ENCODE assay signal across 1 cellular context in the genomic region with DNA sequence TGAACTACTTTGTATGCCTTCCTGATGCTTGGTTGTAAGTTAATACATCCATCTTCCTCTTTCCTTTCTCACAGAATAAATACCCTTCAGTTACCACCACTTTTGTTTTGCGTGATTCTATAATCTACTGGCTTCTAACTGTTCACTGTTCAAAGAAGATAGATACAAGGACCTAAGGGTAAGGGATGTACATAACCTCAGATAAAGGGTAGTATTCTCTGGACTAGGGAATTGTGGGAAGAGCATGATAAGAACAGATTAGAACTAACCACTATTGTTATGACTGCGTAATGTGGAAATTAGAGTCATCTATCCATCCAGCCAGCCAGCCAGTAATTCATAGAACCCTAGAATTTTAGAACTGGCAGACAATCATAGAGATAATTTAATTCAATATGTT.
A peak's percentile ranks its signal among the peaks of the same experiment; 100 is the strongest.
TF ChIP-seq lines count a peak whose summit lies in the region.

No MANE protein-coding gene starts in this region.

TF ChIP-seq in K562, 482 proteins besides CTCF, POLR2A, EP300 and RAD21 (continued from another document):
- TF ChIP-seq, protein P1, sequence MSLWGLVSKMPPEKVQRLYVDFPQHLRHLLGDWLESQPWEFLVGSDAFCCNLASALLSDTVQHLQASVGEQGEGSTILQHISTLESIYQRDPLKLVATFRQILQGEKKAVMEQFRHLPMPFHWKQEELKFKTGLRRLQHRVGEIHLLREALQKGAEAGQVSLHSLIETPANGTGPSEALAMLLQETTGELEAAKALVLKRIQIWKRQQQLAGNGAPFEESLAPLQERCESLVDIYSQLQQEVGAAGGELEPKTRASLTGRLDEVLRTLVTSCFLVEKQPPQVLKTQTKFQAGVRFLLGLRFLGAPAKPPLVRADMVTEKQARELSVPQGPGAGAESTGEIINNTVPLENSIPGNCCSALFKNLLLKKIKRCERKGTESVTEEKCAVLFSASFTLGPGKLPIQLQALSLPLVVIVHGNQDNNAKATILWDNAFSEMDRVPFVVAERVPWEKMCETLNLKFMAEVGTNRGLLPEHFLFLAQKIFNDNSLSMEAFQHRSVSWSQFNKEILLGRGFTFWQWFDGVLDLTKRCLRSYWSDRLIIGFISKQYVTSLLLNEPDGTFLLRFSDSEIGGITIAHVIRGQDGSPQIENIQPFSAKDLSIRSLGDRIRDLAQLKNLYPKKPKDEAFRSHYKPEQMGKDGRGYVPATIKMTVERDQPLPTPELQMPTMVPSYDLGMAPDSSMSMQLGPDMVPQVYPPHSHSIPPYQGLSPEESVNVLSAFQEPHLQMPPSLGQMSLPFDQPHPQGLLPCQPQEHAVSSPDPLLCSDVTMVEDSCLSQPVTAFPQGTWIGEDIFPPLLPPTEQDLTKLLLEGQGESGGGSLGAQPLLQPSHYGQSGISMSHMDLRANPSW (CRISPR knock-in tag; IDR thresholded peaks at IDR 0.05), result no peak
- TF ChIP-seq CTBP1 (IDR thresholded peaks at IDR 0.05; ENCODE audit: borderline replicate concordance) (0 out of 2 replicates have a peak, but pooled peaks have one; percentile 19), KLF6 (CRISPR knock-in tag; IDR thresholded peaks at IDR 0.05; ENCODE audit: borderline replicate concordance) (no peak), ZNF445 (CRISPR knock-in tag; IDR thresholded peaks at IDR 0.05; ENCODE audit: low read depth) (no peak), FOXA3 (CRISPR knock-in tag; conservative IDR thresholded peaks at IDR 0.05 in 1 of 2, IDR thresholded peaks at IDR 0.05 in 1 of 2) (peak in 1 of 2 experiments; percentile 68; a peak in 2 of 4 replicates), RCOR1 (IDR thresholded peaks at IDR 0.05; ENCODE audit: borderline replicate concordance in 1 of 2, low read depth in 2 of 2, low read length in 2 of 2) (peak in 1 of 2 experiments; percentile 64; a peak in 1 of 4 replicates), ZBTB7A (IDR thresholded peaks at IDR 0.05; ENCODE audit: borderline replicate concordance, control insufficient read depth, low read depth, low read length) (no peak), TCF3 (CRISPR knock-in tag; IDR thresholded peaks at IDR 0.05) (peak; percentile 43; the same call in 1 of the 2 replicates), HDAC3 (IDR thresholded peaks at IDR 0.05; ENCODE audit: borderline replicate concordance, partially characterized antibody) (no peak), SMARCA4 (IDR thresholded peaks at IDR 0.05) (no peak; the same call in 1 of the 2 replicates), CBFA2T3 (IDR thresholded peaks at IDR 0.05) (peak; percentile 69), CBFA2T2 (conservative IDR thresholded peaks at IDR 0.05) (peak; percentile 49; the same call in 1 of the 2 replicates), ZNF408 (CRISPR knock-in tag; IDR thresholded peaks at IDR 0.05; ENCODE audit: low read depth) (no peak), ARID1B (IDR thresholded peaks at IDR 0.05) (peak; percentile 56), NFE2 (IDR thresholded peaks at IDR 0.05; ENCODE audit: low read depth) (no peak), TEAD4 (IDR thresholded peaks at IDR 0.05; ENCODE audit: low read length) (peak; percentile 47; the same call in 1 of the 2 replicates), TEAD4 (CRISPR knock-in tag; IDR thresholded peaks at IDR 0.05; ENCODE audit: borderline replicate concordance) (no peak), NCOA4 (IDR thresholded peaks at IDR 0.05; ENCODE audit: partially characterized antibody) (no peak), ZNF143 (CRISPR knock-in tag; IDR thresholded peaks at IDR 0.05) (no peak), CAMTA2 (CRISPR knock-in tag; conservative IDR thresholded peaks at IDR 0.05) (no peak), BRD9 (IDR thresholded peaks at IDR 0.05; ENCODE audit: low read depth, partially characterized antibody) (no peak), ZNF696 (CRISPR knock-in tag; conservative IDR thresholded peaks at IDR 0.05) (no peak), ZNF57 (CRISPR knock-in tag; IDR thresholded peaks at IDR 0.05) (no peak), SOX6 (IDR thresholded peaks at IDR 0.05) (peak; percentile 93), NCOR1 (IDR thresholded peaks at IDR 0.05) (peak; percentile 49; the same call in 1 of the 2 replicates)
- TF ChIP-seq, protein P2, sequence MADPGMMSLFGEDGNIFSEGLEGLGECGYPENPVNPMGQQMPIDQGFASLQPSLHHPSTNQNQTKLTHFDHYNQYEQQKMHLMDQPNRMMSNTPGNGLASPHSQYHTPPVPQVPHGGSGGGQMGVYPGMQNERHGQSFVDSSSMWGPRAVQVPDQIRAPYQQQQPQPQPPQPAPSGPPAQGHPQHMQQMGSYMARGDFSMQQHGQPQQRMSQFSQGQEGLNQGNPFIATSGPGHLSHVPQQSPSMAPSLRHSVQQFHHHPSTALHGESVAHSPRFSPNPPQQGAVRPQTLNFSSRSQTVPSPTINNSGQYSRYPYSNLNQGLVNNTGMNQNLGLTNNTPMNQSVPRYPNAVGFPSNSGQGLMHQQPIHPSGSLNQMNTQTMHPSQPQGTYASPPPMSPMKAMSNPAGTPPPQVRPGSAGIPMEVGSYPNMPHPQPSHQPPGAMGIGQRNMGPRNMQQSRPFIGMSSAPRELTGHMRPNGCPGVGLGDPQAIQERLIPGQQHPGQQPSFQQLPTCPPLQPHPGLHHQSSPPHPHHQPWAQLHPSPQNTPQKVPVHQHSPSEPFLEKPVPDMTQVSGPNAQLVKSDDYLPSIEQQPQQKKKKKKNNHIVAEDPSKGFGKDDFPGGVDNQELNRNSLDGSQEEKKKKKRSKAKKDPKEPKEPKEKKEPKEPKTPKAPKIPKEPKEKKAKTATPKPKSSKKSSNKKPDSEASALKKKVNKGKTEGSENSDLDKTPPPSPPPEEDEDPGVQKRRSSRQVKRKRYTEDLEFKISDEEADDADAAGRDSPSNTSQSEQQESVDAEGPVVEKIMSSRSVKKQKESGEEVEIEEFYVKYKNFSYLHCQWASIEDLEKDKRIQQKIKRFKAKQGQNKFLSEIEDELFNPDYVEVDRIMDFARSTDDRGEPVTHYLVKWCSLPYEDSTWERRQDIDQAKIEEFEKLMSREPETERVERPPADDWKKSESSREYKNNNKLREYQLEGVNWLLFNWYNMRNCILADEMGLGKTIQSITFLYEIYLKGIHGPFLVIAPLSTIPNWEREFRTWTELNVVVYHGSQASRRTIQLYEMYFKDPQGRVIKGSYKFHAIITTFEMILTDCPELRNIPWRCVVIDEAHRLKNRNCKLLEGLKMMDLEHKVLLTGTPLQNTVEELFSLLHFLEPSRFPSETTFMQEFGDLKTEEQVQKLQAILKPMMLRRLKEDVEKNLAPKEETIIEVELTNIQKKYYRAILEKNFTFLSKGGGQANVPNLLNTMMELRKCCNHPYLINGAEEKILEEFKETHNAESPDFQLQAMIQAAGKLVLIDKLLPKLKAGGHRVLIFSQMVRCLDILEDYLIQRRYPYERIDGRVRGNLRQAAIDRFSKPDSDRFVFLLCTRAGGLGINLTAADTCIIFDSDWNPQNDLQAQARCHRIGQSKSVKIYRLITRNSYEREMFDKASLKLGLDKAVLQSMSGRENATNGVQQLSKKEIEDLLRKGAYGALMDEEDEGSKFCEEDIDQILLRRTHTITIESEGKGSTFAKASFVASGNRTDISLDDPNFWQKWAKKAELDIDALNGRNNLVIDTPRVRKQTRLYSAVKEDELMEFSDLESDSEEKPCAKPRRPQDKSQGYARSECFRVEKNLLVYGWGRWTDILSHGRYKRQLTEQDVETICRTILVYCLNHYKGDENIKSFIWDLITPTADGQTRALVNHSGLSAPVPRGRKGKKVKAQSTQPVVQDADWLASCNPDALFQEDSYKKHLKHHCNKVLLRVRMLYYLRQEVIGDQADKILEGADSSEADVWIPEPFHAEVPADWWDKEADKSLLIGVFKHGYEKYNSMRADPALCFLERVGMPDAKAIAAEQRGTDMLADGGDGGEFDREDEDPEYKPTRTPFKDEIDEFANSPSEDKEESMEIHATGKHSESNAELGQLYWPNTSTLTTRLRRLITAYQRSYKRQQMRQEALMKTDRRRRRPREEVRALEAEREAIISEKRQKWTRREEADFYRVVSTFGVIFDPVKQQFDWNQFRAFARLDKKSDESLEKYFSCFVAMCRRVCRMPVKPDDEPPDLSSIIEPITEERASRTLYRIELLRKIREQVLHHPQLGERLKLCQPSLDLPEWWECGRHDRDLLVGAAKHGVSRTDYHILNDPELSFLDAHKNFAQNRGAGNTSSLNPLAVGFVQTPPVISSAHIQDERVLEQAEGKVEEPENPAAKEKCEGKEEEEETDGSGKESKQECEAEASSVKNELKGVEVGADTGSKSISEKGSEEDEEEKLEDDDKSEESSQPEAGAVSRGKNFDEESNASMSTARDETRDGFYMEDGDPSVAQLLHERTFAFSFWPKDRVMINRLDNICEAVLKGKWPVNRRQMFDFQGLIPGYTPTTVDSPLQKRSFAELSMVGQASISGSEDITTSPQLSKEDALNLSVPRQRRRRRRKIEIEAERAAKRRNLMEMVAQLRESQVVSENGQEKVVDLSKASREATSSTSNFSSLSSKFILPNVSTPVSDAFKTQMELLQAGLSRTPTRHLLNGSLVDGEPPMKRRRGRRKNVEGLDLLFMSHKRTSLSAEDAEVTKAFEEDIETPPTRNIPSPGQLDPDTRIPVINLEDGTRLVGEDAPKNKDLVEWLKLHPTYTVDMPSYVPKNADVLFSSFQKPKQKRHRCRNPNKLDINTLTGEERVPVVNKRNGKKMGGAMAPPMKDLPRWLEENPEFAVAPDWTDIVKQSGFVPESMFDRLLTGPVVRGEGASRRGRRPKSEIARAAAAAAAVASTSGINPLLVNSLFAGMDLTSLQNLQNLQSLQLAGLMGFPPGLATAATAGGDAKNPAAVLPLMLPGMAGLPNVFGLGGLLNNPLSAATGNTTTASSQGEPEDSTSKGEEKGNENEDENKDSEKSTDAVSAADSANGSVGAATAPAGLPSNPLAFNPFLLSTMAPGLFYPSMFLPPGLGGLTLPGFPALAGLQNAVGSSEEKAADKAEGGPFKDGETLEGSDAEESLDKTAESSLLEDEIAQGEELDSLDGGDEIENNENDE (IDR thresholded peaks at IDR 0.05; ENCODE audit: low read depth, low read length), result no peak
- TF ChIP-seq, protein P3, sequence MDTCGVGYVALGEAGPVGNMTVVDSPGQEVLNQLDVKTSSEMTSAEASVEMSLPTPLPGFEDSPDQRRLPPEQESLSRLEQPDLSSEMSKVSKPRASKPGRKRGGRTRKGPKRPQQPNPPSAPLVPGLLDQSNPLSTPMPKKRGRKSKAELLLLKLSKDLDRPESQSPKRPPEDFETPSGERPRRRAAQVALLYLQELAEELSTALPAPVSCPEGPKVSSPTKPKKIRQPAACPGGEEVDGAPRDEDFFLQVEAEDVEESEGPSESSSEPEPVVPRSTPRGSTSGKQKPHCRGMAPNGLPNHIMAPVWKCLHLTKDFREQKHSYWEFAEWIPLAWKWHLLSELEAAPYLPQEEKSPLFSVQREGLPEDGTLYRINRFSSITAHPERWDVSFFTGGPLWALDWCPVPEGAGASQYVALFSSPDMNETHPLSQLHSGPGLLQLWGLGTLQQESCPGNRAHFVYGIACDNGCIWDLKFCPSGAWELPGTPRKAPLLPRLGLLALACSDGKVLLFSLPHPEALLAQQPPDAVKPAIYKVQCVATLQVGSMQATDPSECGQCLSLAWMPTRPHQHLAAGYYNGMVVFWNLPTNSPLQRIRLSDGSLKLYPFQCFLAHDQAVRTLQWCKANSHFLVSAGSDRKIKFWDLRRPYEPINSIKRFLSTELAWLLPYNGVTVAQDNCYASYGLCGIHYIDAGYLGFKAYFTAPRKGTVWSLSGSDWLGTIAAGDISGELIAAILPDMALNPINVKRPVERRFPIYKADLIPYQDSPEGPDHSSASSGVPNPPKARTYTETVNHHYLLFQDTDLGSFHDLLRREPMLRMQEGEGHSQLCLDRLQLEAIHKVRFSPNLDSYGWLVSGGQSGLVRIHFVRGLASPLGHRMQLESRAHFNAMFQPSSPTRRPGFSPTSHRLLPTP (IDR thresholded peaks at IDR 0.05; ENCODE audit: borderline replicate concordance, extremely low read depth, insufficient read length), result no peak
- TF ChIP-seq, protein P4, sequence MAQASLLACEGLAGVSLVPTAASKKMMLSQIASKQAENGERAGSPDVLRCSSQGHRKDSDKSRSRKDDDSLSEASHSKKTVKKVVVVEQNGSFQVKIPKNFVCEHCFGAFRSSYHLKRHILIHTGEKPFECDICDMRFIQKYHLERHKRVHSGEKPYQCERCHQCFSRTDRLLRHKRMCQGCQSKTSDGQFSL (CRISPR knock-in tag; IDR thresholded peaks at IDR 0.05), result no peak
- TF ChIP-seq, protein P4 (tag; IDR thresholded peaks at IDR 0.05), result no peak
- TF ChIP-seq, protein P5, sequence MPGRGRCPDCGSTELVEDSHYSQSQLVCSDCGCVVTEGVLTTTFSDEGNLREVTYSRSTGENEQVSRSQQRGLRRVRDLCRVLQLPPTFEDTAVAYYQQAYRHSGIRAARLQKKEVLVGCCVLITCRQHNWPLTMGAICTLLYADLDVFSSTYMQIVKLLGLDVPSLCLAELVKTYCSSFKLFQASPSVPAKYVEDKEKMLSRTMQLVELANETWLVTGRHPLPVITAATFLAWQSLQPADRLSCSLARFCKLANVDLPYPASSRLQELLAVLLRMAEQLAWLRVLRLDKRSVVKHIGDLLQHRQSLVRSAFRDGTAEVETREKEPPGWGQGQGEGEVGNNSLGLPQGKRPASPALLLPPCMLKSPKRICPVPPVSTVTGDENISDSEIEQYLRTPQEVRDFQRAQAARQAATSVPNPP (IDR thresholded peaks at IDR 0.05; ENCODE audit: borderline replicate concordance, insufficient read depth, insufficient read length), result no peak
- TF ChIP-seq, protein P6, sequence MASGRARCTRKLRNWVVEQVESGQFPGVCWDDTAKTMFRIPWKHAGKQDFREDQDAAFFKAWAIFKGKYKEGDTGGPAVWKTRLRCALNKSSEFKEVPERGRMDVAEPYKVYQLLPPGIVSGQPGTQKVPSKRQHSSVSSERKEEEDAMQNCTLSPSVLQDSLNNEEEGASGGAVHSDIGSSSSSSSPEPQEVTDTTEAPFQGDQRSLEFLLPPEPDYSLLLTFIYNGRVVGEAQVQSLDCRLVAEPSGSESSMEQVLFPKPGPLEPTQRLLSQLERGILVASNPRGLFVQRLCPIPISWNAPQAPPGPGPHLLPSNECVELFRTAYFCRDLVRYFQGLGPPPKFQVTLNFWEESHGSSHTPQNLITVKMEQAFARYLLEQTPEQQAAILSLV (tag; IDR thresholded peaks at IDR 0.05), result no peak
